1 cellular context compared by ENCODE assay signal in the genomic region with DNA sequence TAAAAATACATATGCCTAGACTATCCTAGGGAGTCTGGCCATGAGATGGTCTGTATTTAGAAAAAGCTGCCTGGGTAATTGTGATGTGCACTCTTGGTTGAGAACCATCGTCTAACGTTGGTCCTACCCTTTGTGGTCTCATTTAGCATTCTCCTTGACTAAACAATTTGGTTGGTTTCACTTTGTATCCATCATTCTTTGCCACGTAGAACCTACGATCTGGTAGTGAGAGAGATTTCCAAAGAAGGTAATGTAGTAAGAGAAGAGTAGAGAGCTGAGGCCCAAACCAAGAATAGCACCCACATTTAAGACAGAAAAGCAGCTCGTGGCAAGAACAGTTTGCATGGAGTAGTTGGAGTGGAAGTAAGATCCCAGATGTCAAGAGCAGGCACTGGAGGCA.
TF ChIP-seq lines count a peak whose summit lies in the region.

No MANE protein-coding gene starts in this region.

TF ChIP-seq in IMR-90, 13 proteins besides CTCF, POLR2A, EP300 and RAD21:
- no peak for TF ChIP-seq FOS (IDR thresholded peaks at IDR 0.05; ENCODE audit: low read depth, low read length)
- no peak for TF ChIP-seq RFX5 (IDR thresholded peaks at IDR 0.05; ENCODE audit: low read depth, low read length)
- TF ChIP-seq MAZ (IDR thresholded peaks at IDR 0.05; ENCODE audit: borderline replicate concordance, low read depth, low read length), result no peak
- no peak for TF ChIP-seq ELK1 (IDR thresholded peaks at IDR 0.05; ENCODE audit: borderline replicate concordance, low read depth, low read length)
- no peak for TF ChIP-seq USF2 (IDR thresholded peaks at IDR 0.05; ENCODE audit: low read depth, low read length)
- no peak for TF ChIP-seq CEBPB (IDR thresholded peaks at IDR 0.05; ENCODE audit: low read depth, low read length)
- TF ChIP-seq MXI1 (IDR thresholded peaks at IDR 0.05; ENCODE audit: borderline replicate concordance, low read depth, low read length), result no peak
- TF ChIP-seq RCOR1 (IDR thresholded peaks at IDR 0.05; ENCODE audit: insufficient replicate concordance, low read length), result no peak
- TF ChIP-seq SMC3 (IDR thresholded peaks at IDR 0.05; ENCODE audit: low read depth, low read length), result no peak
- TF ChIP-seq BHLHE40 (IDR thresholded peaks at IDR 0.05; ENCODE audit: low read depth, low read length), result no peak
- TF ChIP-seq CHD1 (IDR thresholded peaks at IDR 0.05; ENCODE audit: low read depth, low read length), result no peak
- no peak for TF ChIP-seq MAFK (IDR thresholded peaks at IDR 0.05; ENCODE audit: low read depth, low read length)
